24 cellular contexts compared by ENCODE assay signal in genomic region chr3:101646726-101647125, GRCh38. TPM values are rescaled to one million over a fixed set of nuclear protein-coding genes. Genes with fewer than 3 reads are reported as not detected.
DNase-seq lines count a peak whose midpoint lies in the region; ATAC-seq and TF ChIP-seq lines count a peak whose summit lies in the region.
"Had no signal": no experiment of that assay in that cellular context is flagged by ENCODE, and none has a peak within 500 bp of the region (broad histone marks: within the 10 kb centered on the region; RNA-seq: fewer than 3 reads in every experiment).

No MANE protein-coding gene starts in this region.

- in situ Hi-C loops in HAP-1 (cut with MboI; ENCODE audit: low sequenced_read_pairs) (no loop called here), G401 (cut with HindIII; ENCODE audit: low sequenced_read_pairs) (no loop called here)

- H3K9me3 Mint-ChIP-seq in GM23338 = no peaks in the 10 kb centered on the region; the same call in 2 of the 3 replicates
- H3K9me3 Mint-ChIP-seq: activated naive CD4-positive, alpha-beta T cell treated with anti-CD3 and anti-CD28 coated beads, Interleukin-2, amount 50 U/mL, for 24 hours; CD14-positive monocyte; naive thymus-derived CD8-positive, alpha-beta T cell had no signal

- no TSS peak for BruUV-seq in PC-3 (replicated peaks; lab: Mats Ljungman, UMichigan)

- TF ChIP-seq CTCF in GM23338 (conservative IDR thresholded peaks at IDR 0.05; ENCODE audit: low read depth in 2 of 2) (no peak), PC-3 (conservative IDR thresholded peaks at IDR 0.05; ENCODE audit: low read depth, low read length) (no peak)

- no peak overlapping the region for H3K4me2 ChIP-seq in GM23338
- H3K4me2 ChIP-seq in PC-3 (ENCODE audit: low read length) = no peak overlapping the region

- no peaks in the 10 kb centered on the region for H3K27me3 ChIP-seq in GM23338 (ENCODE audit: insufficient read depth)
- H3K27me3 ChIP-seq in PC-3 (ENCODE audit: low read length) = no peaks in the 10 kb centered on the region
- H3K27me3 ChIP-seq in HAP-1 (ENCODE audit: low read depth) = no peaks in the 10 kb centered on the region
- H3K27me3 ChIP-seq: gastrocnemius medialis had no signal

- H3K79me2 ChIP-seq in GM23338 (replicated peaks; ENCODE audit: insufficient read depth) = no peaks in the 10 kb centered on the region
- H3K79me2 ChIP-seq in PC-3 (ENCODE audit: low read length) = no peaks in the 10 kb centered on the region
- H3K79me2 ChIP-seq: parathyroid adenoma had no signal

- H3K36me3 Mint-ChIP-seq in GM23338 (ENCODE audit: low read depth) = peaks cover 28% of the 10 kb centered on the region

- H3K9me2 ChIP-seq in GM23338 (ENCODE audit: insufficient read depth) = no peaks in the 10 kb centered on the region
- H3K9me2 ChIP-seq in PC-3 (replicated peaks; ENCODE audit: low read length) = no peaks in the 10 kb centered on the region

- H3K4me1 Mint-ChIP-seq in GM23338 = peaks cover 21% of the 10 kb centered on the region
- H3K4me1 Mint-ChIP-seq: CD14-positive monocyte had no signal

- peaks cover 20% of the 10 kb centered on the region for H3K36me3 ChIP-seq in GM23338 (ENCODE audit: insufficient read depth)
- peaks cover 18% of the 10 kb centered on the region for H3K36me3 ChIP-seq in PC-3 (ENCODE audit: low read depth, low read length)
- H3K36me3 ChIP-seq in HAP-1 (replicated peaks) = peaks cover 19% of the 10 kb centered on the region

- intact Hi-C loops in PC-3 (cut with micrococcal nuclease) = no loop called here

- CTCF ChIA-PET in PC-3 (lab: Charles Lee) = no interaction called here

- H3K9ac ChIP-seq in PC-3 (ENCODE audit: low read length) = no peak overlapping the region
- H3K9ac ChIP-seq: parathyroid adenoma had no signal

- H3K27ac ChIP-seq in GM23338 (ENCODE audit: low read depth) (peak overlapping the region; percentile 15; the same call in 1 of the 2 replicates), PC-3 (ENCODE audit: low read length) (no peak overlapping the region), epithelial cell of prostate (peak overlapping the region; percentile 57)
- H3K27ac ChIP-seq: gastrocnemius medialis, parathyroid adenoma had no signal

- H2AFZ ChIP-seq in GM23338 (no peak overlapping the region), PC-3 (ENCODE audit: low read length) (no peak overlapping the region)
- H2AFZ ChIP-seq: parathyroid adenoma had no signal

- H3K27me3 Mint-ChIP-seq in GM23338 (ENCODE audit: insufficient read depth, low read depth, poor library complexity) = peaks cover 4% of the 10 kb centered on the region
- H3K27me3 Mint-ChIP-seq: activated naive CD4-positive, alpha-beta T cell treated with anti-CD3 and anti-CD28 coated beads, Interleukin-2, amount 50 U/mL, for 24 hours; naive thymus-derived CD8-positive, alpha-beta T cell had no signal

- H3K4me3 ChIP-seq in GM23338 (no peak overlapping the region), PC-3 (ENCODE audit: low read length) (no peak overlapping the region), HAP-1 (no peak overlapping the region)
- H3K4me3 ChIP-seq: gastrocnemius medialis had no signal

- H4K20me1 ChIP-seq in GM23338 (replicated peaks; ENCODE audit: insufficient read depth) (no peaks in the 10 kb centered on the region), PC-3 (ENCODE audit: low read length) (no peaks in the 10 kb centered on the region)

- no peaks in the 10 kb centered on the region for H3F3A ChIP-seq in GM23338 (replicated peaks; ENCODE audit: low read depth)
- H3F3A ChIP-seq in PC-3 (ENCODE audit: low read length, unreplicated experiment) = no peaks in the 10 kb centered on the region

- no peak overlapping the region for H3K4me3 Mint-ChIP-seq in GM23338
- H3K4me3 Mint-ChIP-seq: activated naive CD4-positive, alpha-beta T cell treated with anti-CD3 and anti-CD28 coated beads, Interleukin-2, amount 50 U/mL, for 24 hours; CD14-positive monocyte; naive thymus-derived CD8-positive, alpha-beta T cell had no signal

- POLR2A ChIA-PET in PC-3 (lab: Charles Lee; ENCODE audit: unreplicated experiment) = interaction anchor here (0.7 kb wide), 1 partner anchor 1570 kb away, joined by 5 read pairs; no protein-coding TSS in a partner anchor

- H3K9me3 ChIP-seq in PC-3 (ENCODE audit: low read length) (no peaks in the 10 kb centered on the region), HAP-1 (no peaks in the 10 kb centered on the region)
- H3K9me3 ChIP-seq: gastrocnemius medialis had no signal

- ATAC-seq in GM23338 (no peak), PC-3 (peak; percentile 71), HG02981 (IDR thresholded peaks at IDR 0.05; ENCODE audit: unreplicated experiment) (no peak)
- ATAC-seq: gastrocnemius medialis; left cardiac atrium; naive thymus-derived CD8-positive, alpha-beta T cell; Right ventricle myocardium inferior; sciatic nerve had no signal

- DNase-seq in GM23338 (ENCODE audit: low spot score) (no peak), PC-3 (peak; percentile 70), epithelial cell of prostate (ENCODE audit: low read depth, low spot score) (peak; percentile 29), kidney tubule cell (ENCODE audit: low spot score) (peak; percentile 53), HAP-1 (ENCODE audit: low spot score in 2 of 2) (no peak), G401 (ENCODE audit: low spot score) (no peak)
- no peak for DNase-seq in activated CD8-positive, alpha-beta memory T cell treated with anti-CD3 and anti-CD28 coated beads, Interleukin-2, amount 50 U/mL, for 48 hours
- DNase-seq: activated CD4-positive, alpha-beta T cell treated with anti-CD3 and anti-CD28 coated beads for 1 hour; activated T-cell treated with anti-CD3 and anti-CD28 coated beads, Interleukin-2, amount 50 U/mL, for 48 hours; effector memory CD4-positive, alpha-beta T cell; gastrocnemius medialis; GOT3; Karpas-422; left cardiac atrium; mesendoderm; naive thymus-derived CD8-positive, alpha-beta T cell; NCI-H524 treated with DMSO at 0.1 percent for 48 hours; SW 1271 had no signal

- H3K27ac Mint-ChIP-seq in GM23338 = no peak overlapping the region
- H3K27ac Mint-ChIP-seq: activated naive CD4-positive, alpha-beta T cell treated with anti-CD3 and anti-CD28 coated beads, Interleukin-2, amount 50 U/mL, for 24 hours had no signal

- H3K4me1 ChIP-seq in GM23338 (ENCODE audit: insufficient read depth) (peaks cover 17% of the 10 kb centered on the region), PC-3 (ENCODE audit: insufficient read depth, low read length) (peaks cover 26% of the 10 kb centered on the region), HAP-1 (no peaks in the 10 kb centered on the region)
- H3K4me1 ChIP-seq: gastrocnemius medialis, parathyroid adenoma had no signal

RNA-seq across cellular contexts. Expression of gene ZBTB11, which starts 30.2 kb away (rescaled TPM):
- total RNA-seq in GM23338 (2014; rRNA removed; shearing (Covaris generic)) = 21.3 and 22.4 TPM in 2 replicates
- polyA plus RNA-seq in GM23338 (2016; fragmentation: Nextera tagmentation; extraction: Ambion mirVana) = 6.5 and 7.7 TPM in 2 replicates
- total RNA-seq in PC-3 (2014; rRNA removed) = 22.8 and 27.6 TPM in 2 replicates
- total RNA-seq in G401 (2014; rRNA removed; shearing (Covaris generic)) = 16.9 and 20.0 TPM in 2 replicates

RNA-seq across cellular contexts. Expression of gene RPL24, which starts 39.8 kb away (rescaled TPM):
- total RNA-seq in GM23338 (2014; rRNA removed; shearing (Covaris generic)) = 681 and 902 TPM in 2 replicates
- polyA plus RNA-seq in GM23338 (2016; fragmentation: Nextera tagmentation; extraction: Ambion mirVana) = 2,092 and 2,216 TPM in 2 replicates
- total RNA-seq in PC-3 (2014; rRNA removed) = 2,441 and 2,844 TPM in 2 replicates
- total RNA-seq in G401 (2014; rRNA removed; shearing (Covaris generic)) = 1,940 and 2,373 TPM in 2 replicates

Comparison
In these comparisons a context has a peak if more than half of its experiments do, and no peak if none do; other contexts are left out.
1. DNase-seq: peak in PC-3 (single experiment), epithelial cell of prostate (single experiment) and kidney tubule cell (single experiment); none in GM23338 (single experiment), HAP-1 (0 of 2), G401 (single experiment) and activated CD8-positive, alpha-beta memory T cell treated with anti-CD3 and anti-CD28 coated beads, Interleukin-2, amount 50 U/mL, for 48 hours (single experiment).